Comparison of ENCODE assay signal across 20 cellular contexts in genomic region chr13:110246530-110246929, GRCh38.
DNase-seq lines count a peak whose midpoint lies in the region; ATAC-seq, FAIRE-seq and TF ChIP-seq lines count a peak whose summit lies in the region.
"Had no signal": no experiment of that assay in that cellular context is flagged by ENCODE, and none has a peak within 500 bp of the region (broad histone marks: within the 10 kb centered on the region; RNA-seq: fewer than 3 reads in every experiment).

No MANE protein-coding gene starts in this region.

- no peaks in the 10 kb centered on the region; the same call in 1 of the 2 replicates for H4K20me1 ChIP-seq in GM23338 (replicated peaks; ENCODE audit: insufficient read depth)
- H4K20me1 ChIP-seq in astrocyte (ENCODE audit: insufficient read depth, low read length), result peaks cover 39% of the 10 kb centered on the region

- 54 to 69% methylated on average over 5 of the region's 5 CpGs for WGBS in lung, 2 donors
- WGBS in spleen, 5 donors, result 53 to 75% (median 61%) methylated on average over 5 of the region's 5 CpGs

- H3K4me3 ChIP-seq in GM23338, result no peak overlapping the region
- no peak overlapping the region for H3K4me3 ChIP-seq in astrocyte (ENCODE audit: insufficient read depth, low read depth, low read length)
- no peak overlapping the region for H3K4me3 ChIP-seq in lung
- no peak overlapping the region for H3K4me3 ChIP-seq in spleen
- H3K4me3 ChIP-seq: PC-9 had no signal

- H2AFZ ChIP-seq in GM23338 (no peak overlapping the region), astrocyte (ENCODE audit: low read depth, low read length) (no peak overlapping the region)
- H2AFZ ChIP-seq: PC-9 had no signal

- H3K9me3 ChIP-seq in astrocyte (ENCODE audit: insufficient read depth, low read depth, low read length) (no peaks in the 10 kb centered on the region), lung (ENCODE audit: control insufficient read depth in 2 of 2, insufficient read depth in 1 of 2, low read length in 1 of 2) (no peaks in the 10 kb centered on the region), spleen (no peaks in the 10 kb centered on the region)

- H3F3A ChIP-seq in GM23338 (replicated peaks; ENCODE audit: low read depth), result 0 out of 2 replicates have a peak, but pooled peaks cover 2% of the 10 kb centered on the region

- H3K4me3 Mint-ChIP-seq in GM23338 (no peak overlapping the region), astrocyte (ENCODE audit: unreplicated experiment) (peak overlapping the region; percentile 22)
- H3K4me3 Mint-ChIP-seq: activated B cell treated with CpG ODN at 0.5 μM for 24 hours; activated naive CD4-positive, alpha-beta T cell treated with anti-CD3 and anti-CD28 coated beads for 36 hours had no signal

- no peak for TF ChIP-seq CTCF in GM23338 (conservative IDR thresholded peaks at IDR 0.05; ENCODE audit: low read depth in 2 of 2)
- no peak for TF ChIP-seq CTCF in astrocyte (IDR thresholded peaks at IDR 0.05; ENCODE audit: insufficient read depth, low read depth, low read length)
- no peak for TF ChIP-seq CTCF in lung (IDR thresholded peaks at IDR 0.05; ENCODE audit: control extremely low read depth, extremely low read depth)
- no peak for TF ChIP-seq CTCF in spleen (IDR thresholded peaks at IDR 0.05 in 8 of 11, conservative IDR thresholded peaks at IDR 0.05 in 3 of 11)

- ATAC-seq in GM23338 (no peak), lung (ENCODE audit: insufficient read depth, low FRiP score) (no peak), GM18519 (IDR thresholded peaks at IDR 0.05; ENCODE audit: low FRiP score, unreplicated experiment) (no peak), GM21786 (IDR thresholded peaks at IDR 0.05; ENCODE audit: unreplicated experiment) (no peak)

- H3K27ac ChIP-seq in GM23338 (ENCODE audit: low read depth) (no peak overlapping the region), astrocyte (ENCODE audit: low read depth, low read length) (peak overlapping the region; percentile 23), lung (ENCODE audit: low read depth in 1 of 2, low read length in 1 of 2) (peak overlapping the region; percentile 61 to 64), spleen (peak overlapping the region in 7 of 8 donors; percentile 49 to 71 (median 54))
- H3K27ac ChIP-seq: PC-9 had no signal

- no peak for TF ChIP-seq POLR2A in spleen (IDR thresholded peaks at IDR 0.05)

- intact Hi-C loops in spleen (cut with DNase I; ENCODE audit: low total_unique reads), result no loop called here

- H3K4me1 ChIP-seq in GM23338 (ENCODE audit: insufficient read depth) (peaks cover 24% of the 10 kb centered on the region), astrocyte (ENCODE audit: insufficient read depth, low read length) (peaks cover 62% of the 10 kb centered on the region), lung (ENCODE audit: control insufficient read depth in 2 of 2, insufficient read depth in 2 of 2, low read length in 2 of 2) (peaks cover 26 to 27% of the 10 kb centered on the region in 2 donors), spleen (peaks cover 0 to 23% (median 10%) of the 10 kb centered on the region in 6 donors)

- H3K27me3 ChIP-seq in GM23338 (ENCODE audit: insufficient read depth) (no peaks in the 10 kb centered on the region), astrocyte (ENCODE audit: insufficient read depth, low read length) (no peaks in the 10 kb centered on the region), lung (ENCODE audit: control insufficient read depth, insufficient read depth) (no peaks in the 10 kb centered on the region), spleen (replicated peaks in 1 of 7) (peaks cover 0 to 9% (median 0%) of the 10 kb centered on the region in 7 donors)

- H3K9ac ChIP-seq in astrocyte (ENCODE audit: low read length), result no peak overlapping the region

- FAIRE-seq in astrocyte (lab: Jason Lieb, UNC), result no peak
- no peak for FAIRE-seq in frontal cortex (lab: Jason Lieb, UNC)

- no peaks in the 10 kb centered on the region for H3K9me2 ChIP-seq in GM23338 (ENCODE audit: insufficient read depth)

- no peak for DNase-seq in GM23338 (ENCODE audit: low spot score)
- DNase-seq in astrocyte (ENCODE audit: low read depth), result no peak
- DNase-seq in lung (ENCODE audit: low spot score), result no peak
- DNase-seq in spleen, result no peak
- DNase-seq in frontal cortex (ENCODE audit: low spot score in 2 of 2), result no peak
- no peak for DNase-seq in Kasumi-1 (lab: John Stamatoyannopoulos, UW)
- DNase-seq: activated B cell treated with CpG ODN at 0.5 μM for 24 hours; activated naive CD4-positive, alpha-beta T cell treated with anti-CD3 and anti-CD28 coated beads for 36 hours; C1 segment of cervical spinal cord; central memory CD4-positive, alpha-beta T cell; DMS79 treated with DMSO at 0.1 percent for 48 hours; mammary epithelial cell; NCI-H187; NCI-H524; PC-9; stimulated activated CD4-positive, alpha-beta T cell treated with anti-CD3 and anti-CD28 coated beads, Interleukin-12 subunit alpha, Interleukin-12 subunit beta, amount 100 ng/mL, for 4 hours; substantia nigra; T-helper 1 cell had no signal

- peaks cover 3% of the 10 kb centered on the region for H3K27me3 Mint-ChIP-seq in GM23338 (ENCODE audit: insufficient read depth, low read depth, poor library complexity)
- no peaks in the 10 kb centered on the region for H3K27me3 Mint-ChIP-seq in astrocyte (ENCODE audit: low read depth, unreplicated experiment)
- H3K27me3 Mint-ChIP-seq: activated B cell treated with CpG ODN at 0.5 μM for 24 hours had no signal

- H3K4me2 ChIP-seq in GM23338, result no peak overlapping the region
- peak overlapping the region; percentile 32 for H3K4me2 ChIP-seq in astrocyte (ENCODE audit: low read length)
- H3K4me2 ChIP-seq: PC-9 had no signal

- H3K4me1 Mint-ChIP-seq in GM23338 (peaks cover 33% of the 10 kb centered on the region), astrocyte (ENCODE audit: low read depth, unreplicated experiment) (peaks cover 64% of the 10 kb centered on the region)
- H3K4me1 Mint-ChIP-seq: activated B cell treated with CpG ODN at 0.5 μM for 24 hours had no signal

- no peaks in the 10 kb centered on the region for H3K9me3 Mint-ChIP-seq in GM23338
- no peaks in the 10 kb centered on the region for H3K9me3 Mint-ChIP-seq in astrocyte (ENCODE audit: unreplicated experiment)
- H3K9me3 Mint-ChIP-seq: activated B cell treated with CpG ODN at 0.5 μM for 24 hours; activated naive CD4-positive, alpha-beta T cell treated with anti-CD3 and anti-CD28 coated beads for 36 hours had no signal

- H3K36me3 Mint-ChIP-seq in GM23338 (ENCODE audit: low read depth), result no peaks in the 10 kb centered on the region; the same call in 2 of the 3 replicates
- peaks cover 40% of the 10 kb centered on the region for H3K36me3 Mint-ChIP-seq in astrocyte (ENCODE audit: low read depth, unreplicated experiment)

- H3K27ac Mint-ChIP-seq in GM23338 (peak overlapping the region; percentile 49; the same call in 1 of the 2 replicates), astrocyte (ENCODE audit: unreplicated experiment) (peak overlapping the region; percentile 88)
- H3K27ac Mint-ChIP-seq: activated B cell treated with CpG ODN at 0.5 μM for 24 hours; activated naive CD4-positive, alpha-beta T cell treated with anti-CD3 and anti-CD28 coated beads for 36 hours had no signal

- H3K36me3 ChIP-seq in GM23338 (ENCODE audit: insufficient read depth), result no peaks in the 10 kb centered on the region
- peaks cover 23% of the 10 kb centered on the region for H3K36me3 ChIP-seq in astrocyte (ENCODE audit: insufficient read depth, low read length)
- peaks cover 0 to 2% of the 10 kb centered on the region in 2 donors for H3K36me3 ChIP-seq in lung (ENCODE audit: control insufficient read depth in 2 of 2, insufficient read depth in 2 of 2, low read length in 2 of 2)
- peaks cover 0 to 4% (median 0%) of the 10 kb centered on the region in 6 donors for H3K36me3 ChIP-seq in spleen

- H3K79me2 ChIP-seq in GM23338 (replicated peaks; ENCODE audit: insufficient read depth) (no peaks in the 10 kb centered on the region; the same call in 1 of the 2 replicates), astrocyte (ENCODE audit: insufficient read depth, low read length) (peaks cover 89% of the 10 kb centered on the region)

TF ChIP-seq in GM23338, 12 proteins besides CTCF, POLR2A, EP300 and RAD21:
- TF ChIP-seq STAT1 (IDR thresholded peaks at IDR 0.05; ENCODE audit: unreplicated experiment), result no peak
- TF ChIP-seq POLR2AphosphoS5 (IDR thresholded peaks at IDR 0.05; ENCODE audit: low read depth), result no peak
- no peak for TF ChIP-seq JUNB (IDR thresholded peaks at IDR 0.05; ENCODE audit: unreplicated experiment)
- no peak for TF ChIP-seq EZH2phosphoT487 (IDR thresholded peaks at IDR 0.05; ENCODE audit: unreplicated experiment)
- TF ChIP-seq REST (IDR thresholded peaks at IDR 0.05; ENCODE audit: unreplicated experiment), result no peak
- TF ChIP-seq NANOG (IDR thresholded peaks at IDR 0.05; ENCODE audit: borderline replicate concordance), result no peak
- no peak for TF ChIP-seq ZNF331 (CRISPR knock-in tag; IDR thresholded peaks at IDR 0.05; ENCODE audit: low read depth)
